Comparison of ENCODE assay signal across 1 cellular context in genomic region chr16:4610011-4611005, GRCh38.
A peak's percentile ranks its signal among the peaks of the same experiment; 100 is the strongest.
TF ChIP-seq lines count a peak whose summit lies in the region.

No MANE protein-coding gene starts in this region.

TF ChIP-seq in K562, 482 proteins besides CTCF, POLR2A, EP300 and RAD21:
- no peak for TF ChIP-seq ZNF511 (CRISPR knock-in tag; IDR thresholded peaks at IDR 0.05)
- peak; percentile 42 for TF ChIP-seq POLR2G (IDR thresholded peaks at IDR 0.05; ENCODE audit: low read depth, low read length)
- 0 out of 2 replicates have a peak, but pooled peaks have one; percentile 13 for TF ChIP-seq TFAP4 (CRISPR knock-in tag; IDR thresholded peaks at IDR 0.05; ENCODE audit: borderline replicate concordance)
- no peak for TF ChIP-seq ETS1 (conservative IDR thresholded peaks at IDR 0.05; ENCODE audit: control insufficient read depth, low read depth, low read length)
- TF ChIP-seq HMG20A (CRISPR knock-in tag; conservative IDR thresholded peaks at IDR 0.05): no peak
- TF ChIP-seq ILK (tag; IDR thresholded peaks at IDR 0.05; ENCODE audit: borderline replicate concordance, low read depth): no peak
- TF ChIP-seq TGIF2 (CRISPR knock-in tag; IDR thresholded peaks at IDR 0.05): no peak
- TF ChIP-seq, protein P1, sequence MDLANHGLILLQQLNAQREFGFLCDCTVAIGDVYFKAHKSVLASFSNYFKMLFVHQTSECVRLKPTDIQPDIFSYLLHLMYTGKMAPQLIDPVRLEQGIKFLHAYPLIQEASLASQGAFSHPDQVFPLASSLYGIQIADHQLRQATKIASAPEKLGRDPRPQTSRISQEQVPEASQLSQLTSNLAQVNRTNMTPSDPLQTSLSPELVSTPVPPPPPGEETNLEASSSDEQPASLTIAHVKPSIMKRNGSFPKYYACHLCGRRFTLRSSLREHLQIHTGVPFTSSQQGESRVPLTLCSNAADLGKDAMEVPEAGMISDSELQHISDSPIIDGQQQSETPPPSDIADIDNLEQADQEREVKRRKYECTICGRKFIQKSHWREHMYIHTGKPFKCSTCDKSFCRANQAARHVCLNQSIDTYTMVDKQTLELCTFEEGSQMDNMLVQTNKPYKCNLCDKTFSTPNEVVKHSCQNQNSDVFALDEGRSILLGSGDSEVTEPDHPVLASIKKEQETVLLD (IDR thresholded peaks at IDR 0.05): no peak
- no peak for TF ChIP-seq NR0B1 (IDR thresholded peaks at IDR 0.05; ENCODE audit: partially characterized antibody)
- no peak for TF ChIP-seq BDP1 (IDR thresholded peaks at IDR 0.05; ENCODE audit: insufficient read depth, insufficient read length)
- TF ChIP-seq RBFOX2 (IDR thresholded peaks at IDR 0.05; ENCODE audit: low read depth, low read length): peak; percentile 7; the same call in 1 of the 2 replicates
TF ChIP-seq in K562: peak in this region for 3.
